In the genomic region with DNA sequence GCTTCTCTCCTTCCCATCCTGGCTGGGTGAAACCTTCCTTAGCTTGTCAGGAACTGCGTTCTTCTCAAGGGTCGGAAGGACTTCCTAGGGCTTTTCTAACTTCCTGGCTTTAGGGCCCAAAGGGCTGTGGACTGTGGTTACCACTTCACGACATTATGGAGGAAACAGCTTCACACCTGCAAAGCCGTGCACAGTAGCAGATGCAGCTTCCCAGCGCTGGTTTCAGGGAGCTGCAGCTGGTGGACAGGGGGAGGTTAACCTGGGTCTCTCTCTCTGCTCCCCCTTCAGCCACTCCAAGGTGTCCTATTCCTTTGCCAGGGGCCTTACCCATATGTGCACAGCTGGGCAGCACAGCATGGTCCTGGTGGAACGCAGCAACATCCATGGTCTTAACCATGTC, we compare ENCODE assay signal across 21 cellular contexts.
"Had no signal": no experiment of that assay in that cellular context is flagged by ENCODE, and none has a peak within 500 bp of the region (broad histone marks: within the 10 kb centered on the region; RNA-seq: fewer than 3 reads in every experiment).

No MANE protein-coding gene starts in this region.

- H3K4me3 ChIP-seq: esophagus squamous epithelium, gastroesophageal sphincter, lung, neural progenitor cell, pancreas, smooth muscle cell, upper lobe of left lung, vagina had no signal

- H3K27ac ChIP-seq: esophagus squamous epithelium, gastroesophageal sphincter, neural progenitor cell, pancreas, upper lobe of left lung, vagina had no signal

- H3K4me3 Mint-ChIP-seq: effector memory CD8-positive, alpha-beta T cell; natural killer cell treated with Interleukin-12 subunit alpha and Interleukin-12 subunit beta and Interleukin-15 and Interleukin-18, amount 100 ng/mL, for 72 hours; neural progenitor cell had no signal

- H3K4me1 ChIP-seq: gastroesophageal sphincter, pancreas, upper lobe of left lung, vagina had no signal

- H3K36me3 ChIP-seq: esophagus squamous epithelium, gastroesophageal sphincter, neural progenitor cell, pancreas, upper lobe of left lung, vagina had no signal

- H3K9me3 Mint-ChIP-seq: natural killer cell treated with Interleukin-12 subunit alpha and Interleukin-12 subunit beta and Interleukin-15 and Interleukin-18, amount 100 ng/mL, for 72 hours had no signal

- H3K9me3 ChIP-seq: esophagus squamous epithelium, gastroesophageal sphincter, pancreas, upper lobe of left lung, vagina had no signal

- FAIRE-seq: pancreas had no signal

- H2AFZ ChIP-seq: neural progenitor cell had no signal

- H3K36me3 Mint-ChIP-seq: natural killer cell treated with Interleukin-12 subunit alpha and Interleukin-12 subunit beta and Interleukin-15 and Interleukin-18, amount 100 ng/mL, for 72 hours had no signal

- H3K27me3 ChIP-seq: esophagus squamous epithelium, neural progenitor cell, pancreas, upper lobe of left lung, vagina had no signal

- H3K4me2 ChIP-seq: neural progenitor cell, smooth muscle cell had no signal

- DNase-seq: effector memory CD8-positive, alpha-beta T cell; esophagus squamous epithelium; foreskin fibroblast; glutamatergic neuron; left colon; left ventricle myocardium superior; mesenchymal stem cell; midbrain; occipital lobe; pancreas; right cardiac atrium; stimulated activated CD4-positive, alpha-beta T cell treated with anti-CD3 and anti-CD28 coated beads, Interleukin-2, amount 100 ng/mL, for 48 hours; stimulated activated naive CD4-positive, alpha-beta T cell treated with Interleukin-2 at 50 U/mL for 16 hours; upper lobe of left lung had no signal

- H3K9ac ChIP-seq: neural progenitor cell had no signal

- H3K27ac Mint-ChIP-seq: effector memory CD8-positive, alpha-beta T cell; natural killer cell treated with Interleukin-12 subunit alpha and Interleukin-12 subunit beta and Interleukin-15 and Interleukin-18, amount 100 ng/mL, for 72 hours; progenitor cell of endocrine pancreas had no signal
